8 cellular contexts compared by ENCODE assay signal in the genomic region with DNA sequence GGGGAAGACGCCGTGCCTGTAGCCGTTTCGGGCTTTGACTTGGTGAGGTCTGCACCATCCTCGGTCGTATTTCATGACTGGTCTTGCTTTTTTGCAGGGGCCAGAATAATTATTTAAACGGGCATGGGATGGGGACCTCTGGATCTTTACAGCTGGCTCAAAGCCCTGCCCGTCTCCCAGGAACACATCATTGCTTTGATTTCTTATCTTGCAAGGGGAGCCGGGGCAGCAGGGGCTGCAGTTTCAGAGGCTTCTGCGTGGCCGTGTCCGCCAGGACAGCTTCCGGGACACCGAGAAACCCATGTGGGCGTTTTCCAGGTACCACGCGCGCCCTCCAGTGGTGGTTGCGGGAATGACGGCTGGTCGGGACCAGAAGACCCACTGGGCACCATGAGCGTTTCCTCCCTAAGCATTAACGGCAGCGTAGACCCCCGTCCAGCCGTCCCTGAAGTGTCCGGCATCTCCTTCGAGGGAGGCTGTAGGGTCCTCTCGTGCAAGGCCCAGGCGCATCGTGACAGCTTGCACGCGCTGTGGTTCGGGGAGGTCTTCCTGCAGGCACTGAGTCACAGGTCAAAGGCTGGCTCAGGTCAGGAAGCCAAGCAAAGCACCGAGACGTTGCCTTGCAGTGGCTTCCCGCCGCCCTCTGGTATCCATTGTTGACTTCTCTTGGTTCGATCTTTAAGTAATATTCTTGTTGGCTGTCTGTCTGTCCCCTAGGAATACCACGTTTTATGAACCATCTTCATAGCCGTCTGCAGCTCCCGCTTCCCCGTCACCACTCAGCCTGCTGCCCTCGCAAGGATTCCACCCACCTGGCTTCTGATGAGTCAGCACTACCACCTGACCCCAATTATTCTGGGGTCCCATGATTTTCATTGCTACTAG. TPM values are rescaled to one million over a fixed set of nuclear protein-coding genes. Genes with fewer than 3 reads are reported as not detected.
DNase-seq lines count a peak whose midpoint lies in the region; ATAC-seq and TF ChIP-seq lines count a peak whose summit lies in the region.

No MANE protein-coding gene starts in this region.

- H2AFZ ChIP-seq in PC-9 = peak overlapping the region; percentile 85

- H3K27me3 ChIP-seq in HUES6 (ENCODE audit: control insufficient read depth, insufficient read depth, low read length) (no peaks in the 10 kb centered on the region), PC-9 (ENCODE audit: insufficient read depth, low read depth) (0 out of 2 replicates have a peak, but pooled peaks cover 10% of the 10 kb centered on the region)

- no peaks in the 10 kb centered on the region for H3K36me3 Mint-ChIP-seq in nephron (ENCODE audit: low read depth)

- no peak for ATAC-seq in HG03139 (IDR thresholded peaks at IDR 0.05; ENCODE audit: unreplicated experiment)

- no peaks in the 10 kb centered on the region for H3K9me2 ChIP-seq in PC-9 (ENCODE audit: insufficient read depth)

- no peaks in the 10 kb centered on the region for H3K36me3 ChIP-seq in HUES6 (ENCODE audit: control insufficient read depth, insufficient read depth, low read length)
- H3K36me3 ChIP-seq in PC-9 (ENCODE audit: low read depth) = no peaks in the 10 kb centered on the region

- H3K4me2 ChIP-seq in PC-9 = peak overlapping the region; percentile 77

- peaks cover 6% of the 10 kb centered on the region; the same call in 1 of the 2 replicates for H3F3A ChIP-seq in PC-9 (ENCODE audit: insufficient read depth, low read depth)

- POLR2A ChIA-PET in PC-9 (lab: Charles Lee; ENCODE audit: unreplicated experiment) = interaction anchor here (0.6 kb wide), 1 partner anchor 1224 kb away, joined by 7 read pairs; no protein-coding TSS in a partner anchor

- H3K4me3 Mint-ChIP-seq in nephron = peak overlapping the region in 2 of 3 experiments; percentile 28 to 34

- BruUV-seq in PC-9 (replicated peaks; lab: Mats Ljungman, UMichigan) = no TSS peak

- no peak overlapping the region for H3K27ac Mint-ChIP-seq in nephron

- TF ChIP-seq CTCF in GM12874 (IDR thresholded peaks at IDR 0.05; ENCODE audit: insufficient read depth, low read depth, low read length) = peak; percentile 99
- peak; percentile 99 for TF ChIP-seq CTCF in PC-9 (conservative IDR thresholded peaks at IDR 0.05)
- peak; percentile 82 to 91 (median 87) for TF ChIP-seq CTCF in nephron (IDR thresholded peaks at IDR 0.05; ENCODE audit: unreplicated experiment in 3 of 3)

- peak; percentile 71 to 94 for DNase-seq in PC-9
- peak; percentile 82 for DNase-seq in activated T-cell treated with anti-CD3 and anti-CD28 coated beads, Interleukin-2, amount 50 U/mL, for 1 hour
- DNase-seq in fibroblast of gingiva (ENCODE audit: low read depth) = peak; percentile 56
- DNase-seq in stimulated activated naive CD4-positive, alpha-beta T cell (lab: John Stamatoyannopoulos, UW) = peak; percentile 25 to 76 (median 67)

- H3K4me3 ChIP-seq in HUES6 (ENCODE audit: low read depth, low read length) (peak overlapping the region; percentile 43), PC-9 (peak overlapping the region; percentile 41; the same call in 1 of the 2 replicates)

- 0 out of 2 replicates have a peak, but pooled peaks cover 2% of the 10 kb centered on the region for H3K9me3 ChIP-seq in HUES6 (ENCODE audit: control insufficient read depth, insufficient read depth, low read depth, low read length)
- H3K9me3 ChIP-seq in PC-9 (ENCODE audit: insufficient read depth, low read depth) = peaks cover 7% of the 10 kb centered on the region; the same call in 1 of the 2 replicates

- no peaks in the 10 kb centered on the region for H4K20me1 ChIP-seq in PC-9 (ENCODE audit: insufficient read depth)

- H3K27ac ChIP-seq in HUES6 (ENCODE audit: low read depth, low read length) = no peak overlapping the region
- H3K27ac ChIP-seq in PC-9 = no peak overlapping the region

- intact Hi-C loops in PC-9 (cut with micrococcal nuclease; ENCODE audit: unreplicated experiment) = loop anchor here (1.0 to 5.0 kb wide), 5 partner anchors 89 to 389 kb away; a partner anchor contains a TSS

- no peaks in the 10 kb centered on the region for H3K79me2 ChIP-seq in PC-9 (ENCODE audit: low read depth)

- peaks cover 3% of the 10 kb centered on the region for H3K9me3 Mint-ChIP-seq in nephron

- H3K4me1 Mint-ChIP-seq in nephron = peaks cover 8% of the 10 kb centered on the region

- H3K9ac ChIP-seq in HUES6 (ENCODE audit: low read length) = no peak overlapping the region

- CTCF ChIA-PET in PC-9 (lab: Charles Lee) = interaction anchor here (0.6 to 2.6 kb wide), 9 partner anchors 10 to 278 kb away, joined by 3 to 17 read pairs (median 3); no protein-coding TSS in a partner anchor

- H3K27me3 Mint-ChIP-seq in nephron (ENCODE audit: low read depth) = peaks cover 31% of the 10 kb centered on the region

- H3K4me1 ChIP-seq in HUES6 (ENCODE audit: control insufficient read depth, insufficient read depth, low read length) = peaks cover 4% of the 10 kb centered on the region
- H3K4me1 ChIP-seq in PC-9 (replicated peaks; ENCODE audit: insufficient read depth) = peaks cover 11% of the 10 kb centered on the region

RNA-seq across cellular contexts. Expression of a gene that starts 16.2 kb away (rescaled TPM):
- 51.2 and 65.1 TPM in 2 replicates for total RNA-seq in PC-9 (2021)

RNA-seq across cellular contexts. Expression of a gene that starts 56.5 kb away (rescaled TPM):
- total RNA-seq in PC-9 (2021) = not detected in 2 replicates
